In genomic region chr3:105822171-105823123, GRCh38 we compare ENCODE assay signal across 12 cellular contexts. TPM values are rescaled to one million over a fixed set of nuclear protein-coding genes. Genes with fewer than 3 reads are reported as not detected.
DNase-seq lines count a peak whose midpoint lies in the region; ATAC-seq and TF ChIP-seq lines count a peak whose summit lies in the region.
"Had no signal": no experiment of that assay in that cellular context is flagged by ENCODE, and none has a peak within 500 bp of the region (broad histone marks: within the 10 kb centered on the region; RNA-seq: fewer than 3 reads in every experiment).

No MANE protein-coding gene starts in this region.

- no peak for ATAC-seq in activated B cell treated with CpG ODN at 0.5 μM for 24 hours (ENCODE audit: low read depth)
- ATAC-seq in stimulated activated naive B cell treated with anti-CD40 and anti-IgM and Interleukin-4, amounts not matched to agents 10 μg/mL and 1 μg/mL and 100 μg/mL, for 72 hours (replicated peaks), result no peak
- ATAC-seq in HG02571 (IDR thresholded peaks at IDR 0.05; ENCODE audit: unreplicated experiment), result no peak

- intact Hi-C loops in activated B cell treated with CpG ODN at 0.5 μM for 24 hours (cut with micrococcal nuclease), result loop anchor here (1.0 kb wide), 2 partner anchors 9 to 15 kb away; no protein-coding TSS in a partner anchor
- intact Hi-C loops in left ventricle myocardium inferior (cut with micrococcal nuclease), result no loop called here

- H3K36me3 Mint-ChIP-seq in activated B cell treated with CpG ODN at 0.5 μM for 24 hours (ENCODE audit: low read depth), result peaks cover 39% of the 10 kb centered on the region
- H3K36me3 Mint-ChIP-seq in stimulated activated naive B cell treated with anti-CD40 and anti-IgM and Interleukin-4, amounts not matched to agents 10 μg/mL and 1 μg/mL and 100 μg/mL, for 72 hours, result peaks cover 25 to 32% of the 10 kb centered on the region in 2 donors

- H3K4me1 ChIP-seq in left ventricle myocardium inferior, result peaks cover 83% of the 10 kb centered on the region
- H3K4me1 ChIP-seq: neural progenitor cell had no signal

- H3K4me3 ChIP-seq in left ventricle myocardium inferior, result no peak overlapping the region
- H3K4me3 ChIP-seq: neural progenitor cell had no signal

- H3K27ac ChIP-seq in left ventricle myocardium inferior (replicated peaks), result peak overlapping the region; percentile 86
- H3K27ac ChIP-seq: 22Rv1, neural progenitor cell had no signal

- CTCF ChIA-PET in activated B cell treated with CpG ODN at 0.5 μM for 24 hours (lab: Charles Lee), result interaction anchor here (1.2 kb wide), 1 partner anchor 15 kb away, joined by 5 read pairs; no protein-coding TSS in a partner anchor

- H3K9me3 Mint-ChIP-seq in activated B cell treated with CpG ODN at 0.5 μM for 24 hours, result no peaks in the 10 kb centered on the region
- peaks cover 0 to 3% of the 10 kb centered on the region in 2 donors for H3K9me3 Mint-ChIP-seq in stimulated activated naive B cell treated with anti-CD40 and anti-IgM and Interleukin-4, amounts not matched to agents 10 μg/mL and 1 μg/mL and 100 μg/mL, for 72 hours

- H3K4me1 Mint-ChIP-seq in activated B cell treated with CpG ODN at 0.5 μM for 24 hours, result peaks cover 60% of the 10 kb centered on the region
- H3K4me1 Mint-ChIP-seq in stimulated activated naive B cell treated with anti-CD40 and anti-IgM and Interleukin-4, amounts not matched to agents 10 μg/mL and 1 μg/mL and 100 μg/mL, for 72 hours, result peaks cover 35 to 67% of the 10 kb centered on the region in 2 donors

- no peaks in the 10 kb centered on the region for H3K9me3 ChIP-seq in left ventricle myocardium inferior (replicated peaks)
- H3K9me3 ChIP-seq: SK-N-SH had no signal

- H3K27ac Mint-ChIP-seq in activated B cell treated with CpG ODN at 0.5 μM for 24 hours, result peak overlapping the region; percentile 51
- peak overlapping the region; percentile 26 for H3K27ac Mint-ChIP-seq in stimulated activated naive B cell treated with anti-CD40 and anti-IgM and Interleukin-4, amounts not matched to agents 10 μg/mL and 1 μg/mL and 100 μg/mL, for 72 hours
- H3K27ac Mint-ChIP-seq: neural progenitor cell had no signal

- peak overlapping the region; percentile 16 for H3K4me3 Mint-ChIP-seq in activated B cell treated with CpG ODN at 0.5 μM for 24 hours
- H3K4me3 Mint-ChIP-seq in stimulated activated naive B cell treated with anti-CD40 and anti-IgM and Interleukin-4, amounts not matched to agents 10 μg/mL and 1 μg/mL and 100 μg/mL, for 72 hours, result no peak overlapping the region
- H3K4me3 Mint-ChIP-seq: neural progenitor cell had no signal

- peak; percentile 16 for DNase-seq in NCI-H1105 treated with DMSO at 0.1 percent for 48 hours (lab: John Stamatoyannopoulos, UW)
- DNase-seq in NCI-H1105 (lab: John Stamatoyannopoulos, UW), result no peak
- no peak for DNase-seq in activated B cell treated with CpG ODN at 0.5 μM for 24 hours
- DNase-seq in left ventricle myocardium inferior, result no peak
- DNase-seq in stimulated activated naive B cell treated with anti-CD40 and anti-IgM and Interleukin-4, amounts not matched to agents 10 μg/mL and 1 μg/mL and 100 μg/mL, for 72 hours, result no peak
- DNase-seq in DMS53 (lab: John Stamatoyannopoulos, UW), result no peak
- no peak for DNase-seq in NCI-H2171 (lab: John Stamatoyannopoulos, UW)
- DNase-seq: NCI-H1092, SK-N-SH had no signal

- H3K36me3 ChIP-seq in left ventricle myocardium inferior, result peaks cover 14% of the 10 kb centered on the region
- H3K36me3 ChIP-seq: neural progenitor cell had no signal

- POLR2A ChIA-PET in activated B cell treated with CpG ODN at 0.5 μM for 24 hours (lab: Charles Lee), result interaction anchor here (0.6 to 2.0 kb wide), 2 partner anchors 11 to 45 kb away, joined by 3 to 6 read pairs; no protein-coding TSS in a partner anchor

- TF ChIP-seq CTCF in activated B cell treated with CpG ODN at 0.5 μM for 24 hours (IDR thresholded peaks at IDR 0.05) (no peak), left ventricle myocardium inferior (IDR thresholded peaks at IDR 0.05; ENCODE audit: borderline replicate concordance) (no peak)

- no peaks in the 10 kb centered on the region for H3K27me3 Mint-ChIP-seq in activated B cell treated with CpG ODN at 0.5 μM for 24 hours
- H3K27me3 Mint-ChIP-seq in stimulated activated naive B cell treated with anti-CD40 and anti-IgM and Interleukin-4, amounts not matched to agents 10 μg/mL and 1 μg/mL and 100 μg/mL, for 72 hours, result no peaks in the 10 kb centered on the region

- no peaks in the 10 kb centered on the region for H3K27me3 ChIP-seq in left ventricle myocardium inferior (ENCODE audit: low read depth)
- H3K27me3 ChIP-seq: neural progenitor cell had no signal

RNA-seq across cellular contexts. Expression of gene CBLB, which starts 46.4 kb away (rescaled TPM):
- total RNA-seq in activated B cell treated with CpG ODN at 0.5 μM for 24 hours, result 69.2 and 78.1 TPM in 2 replicates
- total RNA-seq in left ventricle myocardium inferior, result 46.7 TPM
